Comparison of ENCODE assay signal across 1 cellular context in genomic region chr14:50310445-50310844, GRCh38.
A peak's percentile ranks its signal among the peaks of the same experiment; 100 is the strongest.
TF ChIP-seq lines count a peak whose summit lies in the region.

No MANE protein-coding gene starts in this region.

TF ChIP-seq in HepG2, 621 proteins besides CTCF, POLR2A, EP300 and RAD21:
- TF ChIP-seq ZBTB42 (CRISPR knock-in tag; IDR thresholded peaks at IDR 0.05) (no peak), ZNF770 (CRISPR knock-in tag; IDR thresholded peaks at IDR 0.05) (peak; percentile 24; the same call in 1 of the 2 replicates), ZFP90 (CRISPR knock-in tag; IDR thresholded peaks at IDR 0.05; ENCODE audit: borderline replicate concordance) (peak; percentile 97; the same call in 1 of the 2 replicates)
